In genomic region chr12:132189378-132190011, GRCh38 we compare ENCODE assay signal across 8 cellular contexts. TPM values are rescaled to one million over a fixed set of nuclear protein-coding genes. Genes with fewer than 3 reads are reported as not detected.
DNase-seq lines count a peak whose midpoint lies in the region; ATAC-seq and TF ChIP-seq lines count a peak whose summit lies in the region.

No MANE protein-coding gene starts in this region.

- TF ChIP-seq CTCF in gastroesophageal sphincter (IDR thresholded peaks at IDR 0.05): peak in 1 of 4 experiments; percentile 11

- ATAC-seq in GM21367 (IDR thresholded peaks at IDR 0.05; ENCODE audit: unreplicated experiment) (peak; percentile 88), gastroesophageal sphincter (peak; percentile 95)

- no peaks in the 10 kb centered on the region for H3K4me1 ChIP-seq in HUES48 (ENCODE audit: control insufficient read depth, insufficient read depth, low read length)
- peaks cover 0 to 24% (median 9%) of the 10 kb centered on the region in 3 donors for H3K4me1 ChIP-seq in gastroesophageal sphincter

- peak overlapping the region; percentile 76 for H3K4me3 ChIP-seq in HUES48 (ENCODE audit: low read depth, low read length)
- H3K4me3 ChIP-seq in gastroesophageal sphincter: peak overlapping the region; percentile 32 to 57

- DNase-seq in D341Med (ENCODE audit: low spot score) (peak; percentile 88), SIG-M5 (lab: John Stamatoyannopoulos, UW) (peak; percentile 79), nucleus accumbens (lab: John Stamatoyannopoulos, UW) (peak in 42 of 56 donors; percentile 6 to 81 (median 38)), substantia nigra (lab: John Stamatoyannopoulos, UW) (peak in 36 of 49 donors; percentile 9 to 84 (median 43))
- DNase-seq in activated gamma-delta T cell treated with anti-CD3 and anti-CD28 coated beads, Interleukin-2, amount 50 U/mL, for 16 hours (ENCODE audit: low read depth): peak; percentile 89

- peaks cover 11% of the 10 kb centered on the region for H3K9me3 ChIP-seq in HUES48 (ENCODE audit: control insufficient read depth, insufficient read depth, low read length)
- peaks cover 0 to 53% (median 0%) of the 10 kb centered on the region in 3 donors for H3K9me3 ChIP-seq in gastroesophageal sphincter

- WGBS in gastroesophageal sphincter (ENCODE audit: low coverage in 1 of 2), 2 donors: no CpG with 5 or more reads among the region's 69 CpGs

- TF ChIP-seq EP300 in gastroesophageal sphincter (IDR thresholded peaks at IDR 0.05): no peak

- 0 out of 2 replicates have a peak overlapping the region, but pooled peaks have one; percentile 34 for H3K9ac ChIP-seq in HUES48 (ENCODE audit: low read depth, low read length)

- no peak overlapping the region for H3K27ac ChIP-seq in HUES48 (ENCODE audit: low read depth, low read length)
- peak overlapping the region; percentile 30 to 84 (median 82) for H3K27ac ChIP-seq in gastroesophageal sphincter
- H3K27ac ChIP-seq in substantia nigra (ENCODE audit: low read depth, low read length, poor library complexity, severe bottlenecking): no peak overlapping the region

- H3K36me3 ChIP-seq in HUES48 (ENCODE audit: control insufficient read depth, insufficient read depth, low read length) (no peaks in the 10 kb centered on the region), gastroesophageal sphincter (no peaks in the 10 kb centered on the region)

- H3K27me3 ChIP-seq in HUES48 (ENCODE audit: control insufficient read depth, insufficient read depth, low read length) (peaks cover 84% of the 10 kb centered on the region), gastroesophageal sphincter (no peaks in the 10 kb centered on the region)

- no peak for TF ChIP-seq POLR2A in gastroesophageal sphincter (IDR thresholded peaks at IDR 0.05)

RNA-seq across cellular contexts. Expression of gene NOC4L, which starts 45.2 kb away (rescaled TPM):
- 10 to 100 TPM in 2 of 4 donors, 1 to 10 TPM in 2; 7.5 to 13.4 (median 9.5) TPM for total RNA-seq in gastroesophageal sphincter

RNA-seq across cellular contexts. Expression of gene DDX51, which starts 45.4 kb away (rescaled TPM):
- total RNA-seq in gastroesophageal sphincter: 10 to 100 TPM in 3 of 4 donors, 1 to 10 TPM in 1; 4.8 to 14.7 (median 11.7) TPM

Comparison
In these comparisons a context has a peak if more than half of its experiments do, and no peak if none do; other contexts are left out.
1. DNase-seq: peak in every context shown above with its lines; median percentile 89 in activated gamma-delta T cell treated with anti-CD3 and anti-CD28 coated beads, Interleukin-2, amount 50 U/mL, for 16 hours; 88 in D341Med; 79 in SIG-M5; 43 in substantia nigra; 38 in nucleus accumbens.
2. H3K27ac ChIP-seq: peak in gastroesophageal sphincter (4 of 4); none in HUES48 (single experiment) and substantia nigra (single experiment).